In genomic region chr19:1956868-1957492, GRCh38 we compare ENCODE assay signal across 1 cellular context.
A peak's percentile ranks its signal among the peaks of the same experiment; 100 is the strongest.
TF ChIP-seq lines count a peak whose summit lies in the region.

No MANE protein-coding gene starts in this region.

TF ChIP-seq in HepG2, 621 proteins besides CTCF, POLR2A, EP300 and RAD21:
- peak; percentile 59 for TF ChIP-seq AGO2 (optimal IDR thresholded peaks at IDR 0.05; ENCODE audit: low read depth, low read length)
- no peak for TF ChIP-seq ZNF280D (CRISPR knock-in tag; IDR thresholded peaks at IDR 0.05)
